In genomic region chr10:46514899-46515298, GRCh38 we compare ENCODE assay signal across 18 cellular contexts. TPM values are rescaled to one million over a fixed set of nuclear protein-coding genes. Genes with fewer than 3 reads are reported as not detected.
DNase-seq lines count a peak whose midpoint lies in the region; ATAC-seq and TF ChIP-seq lines count a peak whose summit lies in the region.
"Had no signal": no experiment of that assay in that cellular context is flagged by ENCODE, and none has a peak within 500 bp of the region (broad histone marks: within the 10 kb centered on the region; RNA-seq: fewer than 3 reads in every experiment).

No MANE protein-coding gene starts in this region.

- peak; percentile 2 for DNase-seq in stimulated activated CD4-positive, alpha-beta T cell treated with anti-CD3 and anti-CD28 coated beads, Interleukin-4, amount 100 ng/mL, for 24 hours
- DNase-seq in stimulated activated CD4-positive, alpha-beta T cell treated with anti-CD3 and anti-CD28 coated beads, Interleukin-1b, Interleukin-23, amount 100 ng/mL, for 48 hours = no peak
- peak in 4 of 7 donors; percentile 9 to 25 (median 11) for DNase-seq in adrenal gland
- DNase-seq in osteocyte (ENCODE audit: extremely low spot score, unreplicated experiment) = peak; percentile 80
- no peak for DNase-seq in NCI-H1930 (lab: John Stamatoyannopoulos, UW)
- no peak for DNase-seq in stimulated activated naive CD8-positive, alpha-beta T cell treated with anti-CD3 and anti-CD28 coated beads, Interleukin-15, Interleukin-2, amounts not matched to agents 100 U/mL and 50 U/mL, for 24 hours
- DNase-seq in globus pallidus (ENCODE audit: low spot score) = no peak
- DNase-seq: BE2C, Calu3, DMS53, HFFc6, NCI-H1417, NCI-H187 treated with DMSO at 0.1 percent for 48 hours, NCI-H69 had no signal

- TF ChIP-seq POLR2A in adrenal gland (IDR thresholded peaks at IDR 0.05) = no peak

- peaks cover 7% of the 10 kb centered on the region for H3K4me1 Mint-ChIP-seq in osteocyte (ENCODE audit: unreplicated experiment)
- H3K4me1 Mint-ChIP-seq: CD4-positive, alpha-beta memory T cell had no signal

- ATAC-seq in stimulated activated naive CD8-positive, alpha-beta T cell treated with anti-CD3 and anti-CD28 coated beads, Interleukin-15, Interleukin-2, amounts not matched to agents 100 U/mL and 50 U/mL, for 24 hours = no peak

- TF ChIP-seq CTCF in adrenal gland (IDR thresholded peaks at IDR 0.05) (no peak), osteocyte (IDR thresholded peaks at IDR 0.05) (no peak)

- H3K9me3 Mint-ChIP-seq in osteocyte (ENCODE audit: unreplicated experiment) = no peaks in the 10 kb centered on the region
- H3K9me3 Mint-ChIP-seq: CD4-positive, alpha-beta memory T cell; HFFc6 had no signal

- no peaks in the 10 kb centered on the region for H3K9me3 ChIP-seq in adrenal gland (replicated peaks in 1 of 3)
- H3K9me3 ChIP-seq: BE2C had no signal

- intact Hi-C loops in adrenal gland (cut with DNase I) = no loop called here

- H3K36me3 ChIP-seq in adrenal gland (replicated peaks in 1 of 2) = no peaks in the 10 kb centered on the region
- H3K36me3 ChIP-seq: BE2C had no signal

- H3K27me3 ChIP-seq in adrenal gland = no peaks in the 10 kb centered on the region
- H3K27me3 ChIP-seq: BE2C had no signal

- no peaks in the 10 kb centered on the region for H3K36me3 Mint-ChIP-seq in osteocyte (ENCODE audit: unreplicated experiment)
- H3K36me3 Mint-ChIP-seq: CD4-positive, alpha-beta memory T cell had no signal

- H3K4me1 ChIP-seq in adrenal gland (replicated peaks in 1 of 2) = no peaks in the 10 kb centered on the region
- H3K4me1 ChIP-seq: BE2C had no signal

- H3K27me3 Mint-ChIP-seq in osteocyte (ENCODE audit: unreplicated experiment) = no peaks in the 10 kb centered on the region
- H3K27me3 Mint-ChIP-seq: CD4-positive, alpha-beta memory T cell had no signal

- H3K27ac Mint-ChIP-seq in osteocyte (ENCODE audit: unreplicated experiment) = no peak overlapping the region
- H3K27ac Mint-ChIP-seq: CD4-positive, alpha-beta memory T cell; HFFc6 had no signal

- WGBS in adrenal gland, 4 donors = 78 to 84% (median 80%) methylated on average over 3 of the region's 3 CpGs

- H3K27ac ChIP-seq in adrenal gland = no peak overlapping the region

- H3K4me3 ChIP-seq in adrenal gland = no peak overlapping the region

- no peak overlapping the region for H3K4me3 Mint-ChIP-seq in osteocyte (ENCODE audit: unreplicated experiment)
- H3K4me3 Mint-ChIP-seq: CD4-positive, alpha-beta memory T cell; HFFc6 had no signal

RNA-seq across cellular contexts. Expression of gene GPRIN2, which starts 41.6 kb away (rescaled TPM):
- total RNA-seq in adrenal gland = under 1 TPM in 2 of 8 donors, not detected in 6; 0.28 to 0.44 TPM
- under 1 TPM in 2 of 3 donors, not detected in 1; 0.17 to 0.56 TPM for polyA plus RNA-seq in adrenal gland
- total RNA-seq in osteocyte = 2.5 and 3.4 TPM in 2 replicates
- total RNA-seq: CD4-positive, alpha-beta memory T cell; H4; HFFc6; RPMI7951 had no signal
- polyA plus RNA-seq: AG04450; CD4-positive, alpha-beta memory T cell had no signal

RNA-seq across cellular contexts. Expression of gene NPY4R, which starts 49.1 kb away (rescaled TPM):
- total RNA-seq in adrenal gland (under 1 TPM in 3 of 8 donors, not detected in 5; 0.11 to 0.30 (median 0.26) TPM), osteocyte (not detected in 2 replicates)
- under 1 TPM in 1 of 3 donors, not detected in 2; 0.16 TPM for polyA plus RNA-seq in adrenal gland
- total RNA-seq: Calu3; CD4-positive, alpha-beta memory T cell; H4; RPMI7951 had no signal
- polyA plus RNA-seq: CD4-positive, alpha-beta memory T cell had no signal

Comparison
In these comparisons a context has a peak if more than half of its experiments do, and no peak if none do; other contexts are left out.
1. DNase-seq: peak in stimulated activated CD4-positive, alpha-beta T cell treated with anti-CD3 and anti-CD28 coated beads, Interleukin-4, amount 100 ng/mL, for 24 hours (single experiment), adrenal gland (4 of 7) and osteocyte (single experiment); none in stimulated activated CD4-positive, alpha-beta T cell treated with anti-CD3 and anti-CD28 coated beads, Interleukin-1b, Interleukin-23, amount 100 ng/mL, for 48 hours (single experiment), NCI-H1930 (0 of 2), stimulated activated naive CD8-positive, alpha-beta T cell treated with anti-CD3 and anti-CD28 coated beads, Interleukin-15, Interleukin-2, amounts not matched to agents 100 U/mL and 50 U/mL, for 24 hours (single experiment) and globus pallidus (single experiment).